Comparison of ENCODE assay signal across 8 cellular contexts in the genomic region with DNA sequence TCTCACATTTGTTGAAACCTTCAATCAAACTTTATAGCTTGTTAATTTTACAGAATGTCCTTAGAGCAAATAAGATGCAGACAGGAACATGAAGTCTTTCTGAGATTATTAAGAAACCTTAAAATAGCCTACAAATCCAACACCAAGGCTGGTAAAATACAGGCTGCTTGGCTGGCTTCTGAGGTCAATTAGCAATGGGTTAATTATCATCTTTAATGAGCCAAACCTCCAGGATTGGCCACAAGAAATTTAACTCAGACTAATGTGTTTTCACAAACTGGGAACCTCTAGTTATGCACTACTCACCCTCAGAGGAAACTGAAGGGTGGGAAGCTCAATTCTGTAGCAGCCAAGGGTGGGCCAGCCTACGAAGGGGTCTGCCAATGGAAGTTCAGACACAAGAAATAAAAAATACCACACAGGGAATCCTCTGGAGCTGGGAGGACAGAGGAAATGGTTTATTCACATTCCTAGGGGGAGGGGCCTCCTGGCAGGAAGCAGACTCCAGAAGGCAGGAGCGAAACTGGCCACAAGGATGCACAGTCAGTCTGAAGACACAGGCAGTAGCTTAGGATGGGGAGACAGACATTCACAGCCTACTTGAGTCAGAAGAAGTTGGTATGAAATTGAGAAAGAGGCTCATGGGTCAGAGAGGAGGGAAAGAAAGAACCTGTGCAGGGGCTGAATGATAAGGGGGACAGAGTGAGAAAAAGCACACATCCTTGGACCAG. TPM values are rescaled to one million over a fixed set of nuclear protein-coding genes. Genes with fewer than 3 reads are reported as not detected.
DNase-seq lines count a peak whose midpoint lies in the region; ATAC-seq and TF ChIP-seq lines count a peak whose summit lies in the region.

No MANE protein-coding gene starts in this region.

- DNase-seq in RPMI7951 (ENCODE audit: low read depth) (peak; percentile 93), epithelial cell of proximal tubule (ENCODE audit: low read depth) (no peak), NCI-H1436 treated with DMSO at 0.1 percent for 48 hours (lab: John Stamatoyannopoulos, UW) (no peak)
- no peak for DNase-seq in NK-92 treated with Interleukin-12 subunit alpha and Interleukin-12 subunit beta, amount 100 ng/mL, for 24 hours (lab: John Stamatoyannopoulos, UW)

- H3K4me3 ChIP-seq in GM08714 (ENCODE audit: low read length) (peak overlapping the region; percentile 3; the same call in 1 of the 2 replicates), epithelial cell of proximal tubule (ENCODE audit: low read depth, low read length) (no peak overlapping the region)

- H3K36me3 Mint-ChIP-seq in nephron (ENCODE audit: low read depth) = peaks cover 10% of the 10 kb centered on the region

- peak overlapping the region; percentile 11 to 41 (median 40) for H3K4me3 Mint-ChIP-seq in nephron

- no peaks in the 10 kb centered on the region for H3K9me3 Mint-ChIP-seq in nephron

- TF ChIP-seq CTCF in epithelial cell of proximal tubule (conservative IDR thresholded peaks at IDR 0.05; ENCODE audit: low read depth, low read length) = peak; percentile 40
- peak; percentile 28 to 39 (median 35) for TF ChIP-seq CTCF in nephron (IDR thresholded peaks at IDR 0.05; ENCODE audit: unreplicated experiment in 3 of 3)

- peak overlapping the region; percentile 97 to 99 (median 98) for H3K27ac Mint-ChIP-seq in nephron

- no peaks in the 10 kb centered on the region for H3K27me3 Mint-ChIP-seq in nephron (ENCODE audit: low read depth)

- ATAC-seq in GM18517 (IDR thresholded peaks at IDR 0.05; ENCODE audit: unreplicated experiment) (no peak), HG03045 (IDR thresholded peaks at IDR 0.05; ENCODE audit: unreplicated experiment) (no peak)

- H3K4me1 Mint-ChIP-seq in nephron = peaks cover 73% of the 10 kb centered on the region

RNA-seq across cellular contexts. Expression of gene HIC1, which starts 36.1 kb away (rescaled TPM):
- total RNA-seq in RPMI7951 (2014; rRNA removed; shearing (Covaris generic)) = 4.6 and 14.2 TPM in 2 replicates
- total RNA-seq in epithelial cell of proximal tubule = 2.7 and 4.1 TPM in 2 replicates

RNA-seq across cellular contexts. Expression of gene OVCA2, which starts 49.1 kb away (rescaled TPM):
- 67.5 and 69.9 TPM in 2 replicates for total RNA-seq in RPMI7951 (2014; rRNA removed; shearing (Covaris generic))
- 55.4 and 60.9 TPM in 2 replicates for total RNA-seq in epithelial cell of proximal tubule
